ENCODE assay signal across 8 cellular contexts in genomic region chr4:184536881-184537248, GRCh38.
DNase-seq lines count a peak whose midpoint lies in the region; ATAC-seq lines count a peak whose summit lies in the region.

No MANE protein-coding gene starts in this region.

- H3K4me1 Mint-ChIP-seq in activated T-cell treated with anti-CD3 and anti-CD28 coated beads, Interleukin-2, amount 50 U/mL, for 4 hours (ENCODE audit: low read depth), result peaks cover 43% of the 10 kb centered on the region
- peaks cover 44% of the 10 kb centered on the region for H3K4me1 Mint-ChIP-seq in activated naive CD8-positive, alpha-beta T cell treated with anti-CD3 and anti-CD28 coated beads for 36 hours

- H3K27me3 Mint-ChIP-seq in activated T-cell treated with anti-CD3 and anti-CD28 coated beads, Interleukin-2, amount 50 U/mL, for 4 hours (ENCODE audit: low read depth), result no peaks in the 10 kb centered on the region
- H3K27me3 Mint-ChIP-seq in activated naive CD8-positive, alpha-beta T cell treated with anti-CD3 and anti-CD28 coated beads for 36 hours, result no peaks in the 10 kb centered on the region

- H3K9me3 Mint-ChIP-seq in activated T-cell treated with anti-CD3 and anti-CD28 coated beads, Interleukin-2, amount 50 U/mL, for 4 hours, result no peaks in the 10 kb centered on the region
- no peaks in the 10 kb centered on the region for H3K9me3 Mint-ChIP-seq in activated naive CD8-positive, alpha-beta T cell treated with anti-CD3 and anti-CD28 coated beads for 36 hours

- DNase-seq in activated T-cell treated with anti-CD3 and anti-CD28 coated beads, Interleukin-2, amount 50 U/mL, for 4 hours, result no peak
- DNase-seq in activated T-cell treated with anti-CD3 and anti-CD28 coated beads, Interleukin-2, amount 50 U/mL, for 48 hours, result no peak
- DNase-seq in activated naive CD8-positive, alpha-beta T cell treated with anti-CD3 and anti-CD28 coated beads for 36 hours, result no peak
- peak; percentile 17 for DNase-seq in iris pigment epithelial cell (ENCODE audit: low read depth)
- no peak for DNase-seq in stimulated activated naive CD8-positive, alpha-beta T cell treated with anti-CD3 and anti-CD28 coated beads, Interleukin-15, Interleukin-2, amounts not matched to agents 100 U/mL and 50 U/mL, for 24 hours
- DNase-seq in NCI-H345 (lab: John Stamatoyannopoulos, UW), result no peak

- peak overlapping the region; percentile 92 for H3K4me3 Mint-ChIP-seq in activated T-cell treated with anti-CD3 and anti-CD28 coated beads, Interleukin-2, amount 50 U/mL, for 4 hours
- H3K4me3 Mint-ChIP-seq in activated naive CD8-positive, alpha-beta T cell treated with anti-CD3 and anti-CD28 coated beads for 36 hours, result peak overlapping the region; percentile 94

- no peaks in the 10 kb centered on the region for H3K36me3 Mint-ChIP-seq in activated T-cell treated with anti-CD3 and anti-CD28 coated beads, Interleukin-2, amount 50 U/mL, for 4 hours (ENCODE audit: insufficient read depth)
- peaks cover 6% of the 10 kb centered on the region for H3K36me3 Mint-ChIP-seq in activated naive CD8-positive, alpha-beta T cell treated with anti-CD3 and anti-CD28 coated beads for 36 hours

- peak; percentile 6 to 9 for ATAC-seq in activated T-cell treated with anti-CD3 and anti-CD28 coated beads, Interleukin-2, amount 50 U/mL, for 4 hours
- peak; percentile 1 for ATAC-seq in stimulated activated naive CD8-positive, alpha-beta T cell treated with anti-CD3 and anti-CD28 coated beads, Interleukin-15, Interleukin-2, amounts not matched to agents 100 U/mL and 50 U/mL, for 24 hours
- ATAC-seq in GM18517 (IDR thresholded peaks at IDR 0.05; ENCODE audit: unreplicated experiment) (no peak), GM18867 (IDR thresholded peaks at IDR 0.05; ENCODE audit: unreplicated experiment) (no peak)

- H3K27ac Mint-ChIP-seq in activated naive CD8-positive, alpha-beta T cell treated with anti-CD3 and anti-CD28 coated beads for 36 hours, result peak overlapping the region; percentile 93

Comparison
In these comparisons a context has a peak if more than half of its experiments do, and no peak if none do; other contexts are left out.
1. ATAC-seq: peak in activated T-cell treated with anti-CD3 and anti-CD28 coated beads, Interleukin-2, amount 50 U/mL, for 4 hours (2 of 2) and stimulated activated naive CD8-positive, alpha-beta T cell treated with anti-CD3 and anti-CD28 coated beads, Interleukin-15, Interleukin-2, amounts not matched to agents 100 U/mL and 50 U/mL, for 24 hours (single experiment); none in GM18517 (single experiment) and GM18867 (single experiment).